Comparison of ENCODE assay signal across 7 cellular contexts in genomic region chr18:864872-865273, GRCh38. TPM values are rescaled to one million over a fixed set of nuclear protein-coding genes. Genes with fewer than 3 reads are reported as not detected.
A peak's percentile ranks its signal among the peaks of the same experiment; 100 is the strongest.
DNase-seq lines count a peak whose midpoint lies in the region; ATAC-seq and TF ChIP-seq lines count a peak whose summit lies in the region.

No MANE protein-coding gene starts in this region.

- in situ Hi-C loops in brain microvascular endothelial cell (cut with HindIII; ENCODE audit: low pct_ligation_motif_present, low sequenced_read_pairs), result no loop called here

- ATAC-seq in HG02870 (IDR thresholded peaks at IDR 0.05; ENCODE audit: unreplicated experiment), result peak; percentile 96

- TF ChIP-seq CTCF in GM12873 (IDR thresholded peaks at IDR 0.05; ENCODE audit: insufficient read depth, low read depth, low read length, missing control alignments) (peak; percentile 99), brain microvascular endothelial cell (IDR thresholded peaks at IDR 0.05; ENCODE audit: low read depth, low read length, missing control alignments) (peak; percentile 100)

- H3K27ac ChIP-seq in brain microvascular endothelial cell, result no peak overlapping the region

- no peak overlapping the region for H3K4me3 ChIP-seq in brain microvascular endothelial cell (ENCODE audit: low read depth, low read length)

- H3K27ac Mint-ChIP-seq in immature natural killer cell, result no peak overlapping the region

- H3K4me3 Mint-ChIP-seq in immature natural killer cell, result no peak overlapping the region

- peaks cover 2% of the 10 kb centered on the region for H3K27me3 ChIP-seq in brain microvascular endothelial cell (replicated peaks)

- H3K36me3 Mint-ChIP-seq in immature natural killer cell, result no peaks in the 10 kb centered on the region

- no peaks in the 10 kb centered on the region for H3K9me3 Mint-ChIP-seq in immature natural killer cell

- H3K27me3 Mint-ChIP-seq in immature natural killer cell (ENCODE audit: low read depth in 3 of 3), result peaks cover 0 to 6% (median 3%) of the 10 kb centered on the region in 3 donors

- no peaks in the 10 kb centered on the region for H3K36me3 ChIP-seq in brain microvascular endothelial cell (replicated peaks)

- peaks cover 4 to 6% of the 10 kb centered on the region in 2 donors for H3K4me1 Mint-ChIP-seq in immature natural killer cell

- peak; percentile 69 for DNase-seq in NCI-H2029 (lab: John Stamatoyannopoulos, UW)
- peak; percentile 57 for DNase-seq in UCSD-AML1 (lab: John Stamatoyannopoulos, UW; ENCODE audit: unreplicated experiment)
- peak; percentile 59 for DNase-seq in brain microvascular endothelial cell
- DNase-seq in immature natural killer cell, result peak; percentile 43 to 52 (median 51)
- DNase-seq in stimulated activated CD4-positive, alpha-beta T cell treated with anti-CD3 and anti-CD28 coated beads, Interleukin-15, amount 100 ng/mL, for 48 hours (ENCODE audit: low read depth in 2 of 2), result peak; percentile 38 to 51

RNA-seq across cellular contexts. Expression of gene ADCYAP1, which starts 39.8 kb away (rescaled TPM):
- polyA plus RNA-seq in immature natural killer cell, result not detected

RNA-seq across cellular contexts. Expression of gene YES1, which starts 52.8 kb away (rescaled TPM):
- polyA plus RNA-seq in immature natural killer cell, result 10 to 100 TPM in 1 of 3 donors, 1 to 10 TPM in 2; 2.0 to 11.6 (median 7.0) TPM
